In the genomic region with DNA sequence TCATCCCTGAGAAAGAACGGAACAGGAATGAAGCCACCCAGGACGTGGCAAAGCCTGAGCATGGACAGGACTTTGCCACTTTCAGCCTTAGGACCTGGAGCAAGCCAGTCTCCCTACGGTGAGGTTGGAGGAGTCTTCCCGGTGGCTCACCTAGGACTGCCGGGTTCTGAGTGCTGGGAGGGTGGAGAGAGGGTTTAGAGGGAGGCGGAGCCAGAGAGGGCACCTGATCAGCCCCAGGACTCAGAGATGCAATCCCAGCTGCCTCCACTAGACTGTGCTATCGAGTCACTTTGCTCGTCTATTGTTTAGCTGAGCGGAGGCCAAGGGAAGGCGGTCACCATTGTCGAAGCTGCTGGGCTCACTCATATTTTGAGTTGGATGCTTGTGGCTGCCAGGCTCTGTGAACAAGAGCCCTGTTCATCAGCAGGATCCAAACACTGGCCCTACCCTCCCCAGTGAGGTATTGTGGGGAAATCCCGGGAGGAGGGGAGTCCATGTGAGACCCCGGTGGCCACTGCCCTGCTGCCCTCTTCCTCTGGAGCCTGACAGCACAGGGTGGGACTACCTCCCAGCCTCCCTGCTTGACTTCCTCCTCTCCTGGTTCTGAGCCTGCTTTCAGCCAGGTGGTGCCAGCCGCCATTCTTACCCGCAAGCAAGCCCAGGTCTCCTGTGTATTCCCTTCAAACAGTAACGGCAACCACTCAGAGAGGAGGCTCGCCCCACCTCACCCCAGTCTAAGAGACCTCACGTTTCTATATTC, we compare ENCODE assay signal across 1 cellular context.
TF ChIP-seq lines count a peak whose summit lies in the region.

No MANE protein-coding gene starts in this region.

TF ChIP-seq in K562, 482 proteins besides CTCF, POLR2A, EP300 and RAD21 (continued from another document and continues in another):
- TF ChIP-seq, protein P1, sequence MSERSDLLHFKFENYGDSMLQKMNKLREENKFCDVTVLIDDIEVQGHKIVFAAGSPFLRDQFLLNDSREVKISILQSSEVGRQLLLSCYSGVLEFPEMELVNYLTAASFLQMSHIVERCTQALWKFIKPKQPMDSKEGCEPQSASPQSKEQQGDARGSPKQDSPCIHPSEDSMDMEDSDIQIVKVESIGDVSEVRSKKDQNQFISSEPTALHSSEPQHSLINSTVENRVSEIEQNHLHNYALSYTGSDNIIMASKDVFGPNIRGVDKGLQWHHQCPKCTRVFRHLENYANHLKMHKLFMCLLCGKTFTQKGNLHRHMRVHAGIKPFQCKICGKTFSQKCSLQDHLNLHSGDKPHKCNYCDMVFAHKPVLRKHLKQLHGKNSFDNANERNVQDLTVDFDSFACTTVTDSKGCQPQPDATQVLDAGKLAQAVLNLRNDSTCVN (CRISPR knock-in tag; IDR thresholded peaks at IDR 0.05): no peak
- TF ChIP-seq RCOR1 (IDR thresholded peaks at IDR 0.05; ENCODE audit: borderline replicate concordance in 1 of 2, low read depth in 2 of 2, low read length in 2 of 2) (peak in 1 of 2 experiments; percentile 14; a peak in 1 of 4 replicates), TARDBP (IDR thresholded peaks at IDR 0.05) (no peak), JUND (IDR thresholded peaks at IDR 0.05; ENCODE audit: borderline replicate concordance, low read depth, low read length) (peak; percentile 54; the same call in 1 of the 2 replicates), JUND (tag; IDR thresholded peaks at IDR 0.05; ENCODE audit: borderline replicate concordance, low read depth, low read length) (peak; percentile 25; the same call in 1 of the 3 replicates), MAZ (CRISPR knock-in tag; conservative IDR thresholded peaks at IDR 0.05 in 1 of 2, IDR thresholded peaks at IDR 0.05 in 1 of 2) (no peak; a peak in 1 of 4 replicates), ZNF12 (CRISPR knock-in tag; IDR thresholded peaks at IDR 0.05) (no peak), L3MBTL2 (IDR thresholded peaks at IDR 0.05) (peak; percentile 47; the same call in 1 of the 2 replicates), SMARCA5 (IDR thresholded peaks at IDR 0.05) (no peak), SMAD4 (CRISPR knock-in tag; conservative IDR thresholded peaks at IDR 0.05) (no peak), ZKSCAN8 (CRISPR knock-in tag; IDR thresholded peaks at IDR 0.05) (no peak), MBD2 (IDR thresholded peaks at IDR 0.05; ENCODE audit: borderline replicate concordance, low read depth) (no peak), CHD1 (IDR thresholded peaks at IDR 0.05; ENCODE audit: low read length) (no peak), ZNF551 (CRISPR knock-in tag; IDR thresholded peaks at IDR 0.05) (no peak), SMARCA4 (IDR thresholded peaks at IDR 0.05) (no peak), HOXB6 (CRISPR knock-in tag; IDR thresholded peaks at IDR 0.05; ENCODE audit: borderline replicate concordance) (no peak), ZNF766 (CRISPR knock-in tag; conservative IDR thresholded peaks at IDR 0.05) (no peak), SFPQ (IDR thresholded peaks at IDR 0.05; ENCODE audit: low read depth, low read length) (no peak), YY1 (IDR thresholded peaks at IDR 0.05; ENCODE audit: borderline replicate concordance in 1 of 3, control insufficient read depth in 1 of 3, extremely low read depth in 1 of 3, insufficient read depth in 3 of 3, insufficient read length in 1 of 3, insufficient replicate concordance in 2 of 3, low read depth in 1 of 3, low read length in 2 of 3) (peak in 1 of 3 experiments; percentile 25), DIDO1 (tag; IDR thresholded peaks at IDR 0.05; ENCODE audit: low read depth) (no peak), ZNF79 (CRISPR knock-in tag; IDR thresholded peaks at IDR 0.05; ENCODE audit: low read depth) (no peak), TOE1 (IDR thresholded peaks at IDR 0.05; ENCODE audit: borderline replicate concordance) (peak; percentile 40; the same call in 1 of the 2 replicates), TOE1 (CRISPR knock-in tag; IDR thresholded peaks at IDR 0.05; ENCODE audit: borderline replicate concordance, low read depth) (no peak), NR3C1 (CRISPR knock-in tag; IDR thresholded peaks at IDR 0.05) (no peak), SRF (CRISPR knock-in tag; IDR thresholded peaks at IDR 0.05) (peak in 1 of 2 experiments; percentile 82; a peak in 1 of 4 replicates), RUNX1 (IDR thresholded peaks at IDR 0.05; ENCODE audit: low read depth) (no peak), MCM2 (IDR thresholded peaks at IDR 0.05; ENCODE audit: low read depth) (no peak), ZNF444 (CRISPR knock-in tag; IDR thresholded peaks at IDR 0.05) (no peak), HSF4 (CRISPR knock-in tag; IDR thresholded peaks at IDR 0.05; ENCODE audit: borderline replicate concordance) (no peak), KDM2B (CRISPR knock-in tag; IDR thresholded peaks at IDR 0.05) (no peak), CBFA2T3 (IDR thresholded peaks at IDR 0.05) (no peak), ZNF263 (CRISPR knock-in tag; IDR thresholded peaks at IDR 0.05; ENCODE audit: borderline replicate concordance) (no peak), PKNOX1 (IDR thresholded peaks at IDR 0.05) (no peak), CCAR2 (IDR thresholded peaks at IDR 0.05; ENCODE audit: low read depth, low read length) (no peak), C11orf30 (IDR thresholded peaks at IDR 0.05; ENCODE audit: low read depth) (no peak), ATF1 (CRISPR knock-in tag; IDR thresholded peaks at IDR 0.05) (no peak), ATF1 (tag; IDR thresholded peaks at IDR 0.05) (no peak)
- TF ChIP-seq, protein P2, sequence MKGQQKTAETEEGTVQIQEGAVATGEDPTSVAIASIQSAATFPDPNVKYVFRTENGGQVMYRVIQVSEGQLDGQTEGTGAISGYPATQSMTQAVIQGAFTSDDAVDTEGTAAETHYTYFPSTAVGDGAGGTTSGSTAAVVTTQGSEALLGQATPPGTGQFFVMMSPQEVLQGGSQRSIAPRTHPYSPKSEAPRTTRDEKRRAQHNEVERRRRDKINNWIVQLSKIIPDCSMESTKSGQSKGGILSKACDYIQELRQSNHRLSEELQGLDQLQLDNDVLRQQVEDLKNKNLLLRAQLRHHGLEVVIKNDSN (CRISPR knock-in tag; IDR thresholded peaks at IDR 0.05): peak; percentile 78
- TF ChIP-seq, protein P3, sequence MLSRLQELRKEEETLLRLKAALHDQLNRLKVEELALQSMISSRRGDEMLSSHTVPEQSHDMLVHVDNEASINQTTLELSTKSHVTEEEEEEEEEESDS (CRISPR knock-in tag; IDR thresholded peaks at IDR 0.05): no peak
- TF ChIP-seq, protein P4, sequence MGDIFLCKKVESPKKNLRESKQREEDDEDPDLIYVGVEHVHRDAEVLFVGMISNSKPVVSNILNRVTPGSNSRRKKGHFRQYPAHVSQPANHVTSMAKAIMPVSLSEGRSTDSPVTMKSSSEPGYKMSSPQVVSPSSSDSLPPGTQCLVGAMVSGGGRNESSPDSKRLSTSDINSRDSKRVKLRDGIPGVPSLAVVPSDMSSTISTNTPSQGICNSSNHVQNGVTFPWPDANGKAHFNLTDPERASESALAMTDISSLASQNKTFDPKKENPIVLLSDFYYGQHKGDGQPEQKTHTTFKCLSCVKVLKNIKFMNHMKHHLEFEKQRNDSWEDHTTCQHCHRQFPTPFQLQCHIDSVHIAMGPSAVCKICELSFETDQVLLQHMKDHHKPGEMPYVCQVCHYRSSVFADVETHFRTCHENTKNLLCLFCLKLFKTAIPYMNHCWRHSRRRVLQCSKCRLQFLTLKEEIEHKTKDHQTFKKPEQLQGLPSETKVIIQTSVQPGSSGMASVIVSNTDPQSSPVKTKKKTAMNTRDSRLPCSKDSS (IDR thresholded peaks at IDR 0.05; ENCODE audit: low read depth, partially characterized antibody): no peak
- TF ChIP-seq, protein P5, sequence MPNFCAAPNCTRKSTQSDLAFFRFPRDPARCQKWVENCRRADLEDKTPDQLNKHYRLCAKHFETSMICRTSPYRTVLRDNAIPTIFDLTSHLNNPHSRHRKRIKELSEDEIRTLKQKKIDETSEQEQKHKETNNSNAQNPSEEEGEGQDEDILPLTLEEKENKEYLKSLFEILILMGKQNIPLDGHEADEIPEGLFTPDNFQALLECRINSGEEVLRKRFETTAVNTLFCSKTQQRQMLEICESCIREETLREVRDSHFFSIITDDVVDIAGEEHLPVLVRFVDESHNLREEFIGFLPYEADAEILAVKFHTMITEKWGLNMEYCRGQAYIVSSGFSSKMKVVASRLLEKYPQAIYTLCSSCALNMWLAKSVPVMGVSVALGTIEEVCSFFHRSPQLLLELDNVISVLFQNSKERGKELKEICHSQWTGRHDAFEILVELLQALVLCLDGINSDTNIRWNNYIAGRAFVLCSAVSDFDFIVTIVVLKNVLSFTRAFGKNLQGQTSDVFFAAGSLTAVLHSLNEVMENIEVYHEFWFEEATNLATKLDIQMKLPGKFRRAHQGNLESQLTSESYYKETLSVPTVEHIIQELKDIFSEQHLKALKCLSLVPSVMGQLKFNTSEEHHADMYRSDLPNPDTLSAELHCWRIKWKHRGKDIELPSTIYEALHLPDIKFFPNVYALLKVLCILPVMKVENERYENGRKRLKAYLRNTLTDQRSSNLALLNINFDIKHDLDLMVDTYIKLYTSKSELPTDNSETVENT (CRISPR knock-in tag; IDR thresholded peaks at IDR 0.05): no peak
- TF ChIP-seq, protein P6, sequence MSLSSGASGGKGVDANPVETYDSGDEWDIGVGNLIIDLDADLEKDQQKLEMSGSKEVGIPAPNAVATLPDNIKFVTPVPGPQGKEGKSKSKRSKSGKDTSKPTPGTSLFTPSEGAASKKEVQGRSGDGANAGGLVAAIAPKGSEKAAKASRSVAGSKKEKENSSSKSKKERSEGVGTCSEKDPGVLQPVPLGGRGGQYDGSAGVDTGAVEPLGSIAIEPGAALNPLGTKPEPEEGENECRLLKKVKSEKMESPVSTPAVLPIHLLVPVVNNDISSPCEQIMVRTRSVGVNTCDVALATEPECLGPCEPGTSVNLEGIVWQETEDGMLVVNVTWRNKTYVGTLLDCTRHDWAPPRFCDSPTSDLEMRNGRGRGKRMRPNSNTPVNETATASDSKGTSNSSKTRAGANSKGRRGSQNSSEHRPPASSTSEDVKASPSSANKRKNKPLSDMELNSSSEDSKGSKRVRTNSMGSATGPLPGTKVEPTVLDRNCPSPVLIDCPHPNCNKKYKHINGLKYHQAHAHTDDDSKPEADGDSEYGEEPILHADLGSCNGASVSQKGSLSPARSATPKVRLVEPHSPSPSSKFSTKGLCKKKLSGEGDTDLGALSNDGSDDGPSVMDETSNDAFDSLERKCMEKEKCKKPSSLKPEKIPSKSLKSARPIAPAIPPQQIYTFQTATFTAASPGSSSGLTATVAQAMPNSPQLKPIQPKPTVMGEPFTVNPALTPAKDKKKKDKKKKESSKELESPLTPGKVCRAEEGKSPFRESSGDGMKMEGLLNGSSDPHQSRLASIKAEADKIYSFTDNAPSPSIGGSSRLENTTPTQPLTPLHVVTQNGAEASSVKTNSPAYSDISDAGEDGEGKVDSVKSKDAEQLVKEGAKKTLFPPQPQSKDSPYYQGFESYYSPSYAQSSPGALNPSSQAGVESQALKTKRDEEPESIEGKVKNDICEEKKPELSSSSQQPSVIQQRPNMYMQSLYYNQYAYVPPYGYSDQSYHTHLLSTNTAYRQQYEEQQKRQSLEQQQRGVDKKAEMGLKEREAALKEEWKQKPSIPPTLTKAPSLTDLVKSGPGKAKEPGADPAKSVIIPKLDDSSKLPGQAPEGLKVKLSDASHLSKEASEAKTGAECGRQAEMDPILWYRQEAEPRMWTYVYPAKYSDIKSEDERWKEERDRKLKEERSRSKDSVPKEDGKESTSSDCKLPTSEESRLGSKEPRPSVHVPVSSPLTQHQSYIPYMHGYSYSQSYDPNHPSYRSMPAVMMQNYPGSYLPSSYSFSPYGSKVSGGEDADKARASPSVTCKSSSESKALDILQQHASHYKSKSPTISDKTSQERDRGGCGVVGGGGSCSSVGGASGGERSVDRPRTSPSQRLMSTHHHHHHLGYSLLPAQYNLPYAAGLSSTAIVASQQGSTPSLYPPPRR (CRISPR knock-in tag; IDR thresholded peaks at IDR 0.05; ENCODE audit: borderline replicate concordance): no peak
- TF ChIP-seq, protein P7, sequence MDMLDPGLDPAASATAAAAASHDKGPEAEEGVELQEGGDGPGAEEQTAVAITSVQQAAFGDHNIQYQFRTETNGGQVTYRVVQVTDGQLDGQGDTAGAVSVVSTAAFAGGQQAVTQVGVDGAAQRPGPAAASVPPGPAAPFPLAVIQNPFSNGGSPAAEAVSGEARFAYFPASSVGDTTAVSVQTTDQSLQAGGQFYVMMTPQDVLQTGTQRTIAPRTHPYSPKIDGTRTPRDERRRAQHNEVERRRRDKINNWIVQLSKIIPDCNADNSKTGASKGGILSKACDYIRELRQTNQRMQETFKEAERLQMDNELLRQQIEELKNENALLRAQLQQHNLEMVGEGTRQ (CRISPR knock-in tag; IDR thresholded peaks at IDR 0.05): peak; percentile 77
